ENCODE assay signal across 1 cellular context in genomic region chr7:17599733-17600685, GRCh38.
TF ChIP-seq lines count a peak whose summit lies in the region.

No MANE protein-coding gene starts in this region.

TF ChIP-seq in HepG2, 621 proteins besides CTCF, POLR2A, EP300 and RAD21 (continued from another document and continues in another):
- TF ChIP-seq HIC2 (CRISPR knock-in tag; IDR thresholded peaks at IDR 0.05; ENCODE audit: low read depth) (no peak), ZNF800 (CRISPR knock-in tag; IDR thresholded peaks at IDR 0.05) (no peak), ZBTB33 (CRISPR knock-in tag; IDR thresholded peaks at IDR 0.05) (no peak), ZNF607 (CRISPR knock-in tag; IDR thresholded peaks at IDR 0.05; ENCODE audit: borderline replicate concordance) (no peak), ZBTB46 (CRISPR knock-in tag; IDR thresholded peaks at IDR 0.05; ENCODE audit: borderline replicate concordance) (no peak), NCOR1 (IDR thresholded peaks at IDR 0.05; ENCODE audit: borderline replicate concordance, low read length) (no peak), PRDM15 (CRISPR knock-in tag; IDR thresholded peaks at IDR 0.05) (no peak), MLX (CRISPR knock-in tag; IDR thresholded peaks at IDR 0.05) (no peak), MAFF (IDR thresholded peaks at IDR 0.05; ENCODE audit: low read depth, low read length) (0 out of 2 replicates have a peak, but pooled peaks have one; percentile 7), HOXA9 (CRISPR knock-in tag; IDR thresholded peaks at IDR 0.05; ENCODE audit: borderline replicate concordance) (no peak), RBM39 (IDR thresholded peaks at IDR 0.05; ENCODE audit: low read depth, low read length, poor library complexity, severe bottlenecking) (no peak), GATAD2A (CRISPR knock-in tag; IDR thresholded peaks at IDR 0.05) (peak; percentile 66), ZNF780A (CRISPR knock-in tag; IDR thresholded peaks at IDR 0.05) (no peak), ATF6 (CRISPR knock-in tag; conservative IDR thresholded peaks at IDR 0.05) (no peak), RNF219 (CRISPR knock-in tag; IDR thresholded peaks at IDR 0.05) (no peak), SNRNP70 (IDR thresholded peaks at IDR 0.05; ENCODE audit: low read depth, low read length) (no peak), BRD4 (CRISPR knock-in tag; IDR thresholded peaks at IDR 0.05) (no peak), ETS1 (CRISPR knock-in tag; IDR thresholded peaks at IDR 0.05) (no peak), SP1 (IDR thresholded peaks at IDR 0.05) (no peak), SP1 (CRISPR knock-in tag; IDR thresholded peaks at IDR 0.05) (no peak), NR2F1 (CRISPR knock-in tag; IDR thresholded peaks at IDR 0.05) (peak; percentile 76 to 86), FOXP1 (IDR thresholded peaks at IDR 0.05) (no peak), FOXP1 (CRISPR knock-in tag; IDR thresholded peaks at IDR 0.05) (peak; percentile 40; the same call in 1 of the 2 replicates), NR2F6 (IDR thresholded peaks at IDR 0.05) (peak; percentile 57), NR2F6 (CRISPR knock-in tag; IDR thresholded peaks at IDR 0.05) (peak; percentile 60; the same call in 1 of the 2 replicates), CHCHD3 (CRISPR knock-in tag; IDR thresholded peaks at IDR 0.05) (no peak), GABPA (IDR thresholded peaks at IDR 0.05; ENCODE audit: low read depth, low read length) (no peak), GABPA (CRISPR knock-in tag; IDR thresholded peaks at IDR 0.05; ENCODE audit: low read depth) (peak; percentile 37; the same call in 1 of the 2 replicates), POLR2AphosphoS5 (IDR thresholded peaks at IDR 0.05; ENCODE audit: low read depth, low read length) (no peak), ZNF850 (CRISPR knock-in tag; conservative IDR thresholded peaks at IDR 0.05) (no peak), ZNF770 (CRISPR knock-in tag; IDR thresholded peaks at IDR 0.05) (no peak), ZNF784 (CRISPR knock-in tag; IDR thresholded peaks at IDR 0.05; ENCODE audit: borderline replicate concordance) (no peak), ZNF639 (CRISPR knock-in tag; conservative IDR thresholded peaks at IDR 0.05) (no peak), ZNF468 (CRISPR knock-in tag; IDR thresholded peaks at IDR 0.05) (no peak), KDM3A (CRISPR knock-in tag; IDR thresholded peaks at IDR 0.05; ENCODE audit: low read depth) (no peak), SRY (CRISPR knock-in tag; IDR thresholded peaks at IDR 0.05) (no peak)
